ENCODE assay signal across 13 cellular contexts in the genomic region with DNA sequence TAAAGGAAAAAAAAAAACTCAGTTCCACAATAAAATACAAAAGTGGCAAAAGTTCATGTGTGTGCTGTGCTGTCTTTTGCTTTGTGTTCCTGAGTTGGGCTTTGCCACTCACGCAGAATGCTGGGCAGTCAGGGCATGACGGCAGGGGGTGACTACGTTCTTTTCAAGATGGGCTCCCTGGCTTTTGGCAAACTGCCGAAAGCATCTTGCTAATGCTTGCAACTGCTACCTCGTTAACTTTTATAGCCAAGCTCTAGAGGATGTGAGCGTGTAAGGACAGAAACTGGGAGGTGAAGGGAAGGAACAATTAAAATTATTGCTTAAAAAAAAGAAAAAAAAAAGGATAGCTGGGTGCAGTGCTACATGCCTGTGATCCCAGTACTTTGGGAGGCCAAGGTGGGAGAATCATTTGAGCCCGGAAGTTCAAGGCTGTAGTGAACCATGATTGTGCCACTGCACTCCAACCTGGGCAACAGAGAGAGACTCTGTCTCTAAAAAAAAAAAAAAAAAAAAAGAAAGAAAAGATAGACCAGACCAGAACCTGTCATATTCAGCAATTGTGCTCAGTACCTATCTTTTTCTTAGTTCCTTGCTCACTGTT.
DNase-seq lines count a peak whose midpoint lies in the region; ATAC-seq and TF ChIP-seq lines count a peak whose summit lies in the region.
"Had no signal": no experiment of that assay in that cellular context is flagged by ENCODE, and none has a peak within 500 bp of the region (broad histone marks: within the 10 kb centered on the region; RNA-seq: fewer than 3 reads in every experiment).

No MANE protein-coding gene starts in this region.

- peaks cover 27% of the 10 kb centered on the region for H3K36me3 ChIP-seq in RWPE2 (ENCODE audit: low read depth)
- peaks cover 0 to 12% of the 10 kb centered on the region in 2 experiments for H3K36me3 ChIP-seq in trophoblast cell (ENCODE audit: control insufficient read depth in 1 of 2, insufficient read depth in 2 of 2, low read length in 2 of 2)

- H3K4me2 ChIP-seq in trophoblast cell (ENCODE audit: low read length) = no peak overlapping the region

- peak; percentile 72 for ATAC-seq in RWPE2 (ENCODE audit: low read depth)
- no peak for ATAC-seq in GM19395 (IDR thresholded peaks at IDR 0.05; ENCODE audit: unreplicated experiment)
- ATAC-seq: natural killer cell had no signal

- H3K27me3 ChIP-seq in RWPE2 (ENCODE audit: insufficient read depth, poor library complexity, severe bottlenecking) = no peaks in the 10 kb centered on the region
- no peaks in the 10 kb centered on the region for H3K27me3 ChIP-seq in trophoblast cell (ENCODE audit: insufficient read depth, low read length)

- no peak overlapping the region for H4K8ac ChIP-seq in trophoblast cell (ENCODE audit: low read depth, low read length)

- peak; percentile 38 for TF ChIP-seq CTCF in RWPE2 (IDR thresholded peaks at IDR 0.05; ENCODE audit: poor library complexity, severe bottlenecking)

- no peak overlapping the region for H3K4me3 ChIP-seq in RWPE2 (ENCODE audit: severe bottlenecking)
- H3K4me3 ChIP-seq in trophoblast cell (ENCODE audit: low read depth, low read length) = no peak overlapping the region

- H3K27me3 Mint-ChIP-seq in activated T-helper 1 cell treated with anti-CD3 and anti-CD28 coated beads, Interleukin-12 subunit alpha, Interleukin-12 subunit beta, Interleukin-2, Interleukin-4 antibody, amounts not matched to agents 30 ng/mL and 10 ng/mL and 1 ng/mL, durations not matched to agents 14 hours and 24 hours and 36 hours (ENCODE audit: insufficient read depth) = peaks cover 14% of the 10 kb centered on the region
- H3K27me3 Mint-ChIP-seq: activated naive CD4-positive, alpha-beta T cell treated with anti-CD3 and anti-CD28 coated beads, Interleukin-2, amount 50 U/mL, for 24 hours; CD4-positive, CD25-positive, alpha-beta regulatory T cell had no signal

- H2AK5ac ChIP-seq in trophoblast cell (ENCODE audit: low read length) = no peak overlapping the region

- H2AFZ ChIP-seq in trophoblast cell (ENCODE audit: insufficient read depth, low read length, poor library complexity) = no peak overlapping the region

- H2BK5ac ChIP-seq in trophoblast cell (ENCODE audit: low read depth, low read length, poor library complexity) = no peak overlapping the region

- no peaks in the 10 kb centered on the region for H3K9me3 Mint-ChIP-seq in activated T-helper 1 cell treated with anti-CD3 and anti-CD28 coated beads, Interleukin-12 subunit alpha, Interleukin-12 subunit beta, Interleukin-2, Interleukin-4 antibody, amounts not matched to agents 30 ng/mL and 10 ng/mL and 1 ng/mL, durations not matched to agents 14 hours and 24 hours and 36 hours
- H3K9me3 Mint-ChIP-seq: activated naive CD4-positive, alpha-beta T cell treated with anti-CD3 and anti-CD28 coated beads, Interleukin-2, amount 50 U/mL, for 24 hours; CD4-positive, CD25-positive, alpha-beta regulatory T cell; natural killer cell had no signal

- no peak overlapping the region for H3K23ac ChIP-seq in trophoblast cell (ENCODE audit: low read length)

- no peak overlapping the region for H4K12ac ChIP-seq in trophoblast cell (ENCODE audit: low read depth, low read length)

- H3K9ac ChIP-seq in trophoblast cell (ENCODE audit: low read length) = no peak overlapping the region

- peak overlapping the region; percentile 88 for H3K27ac ChIP-seq in RWPE2 (ENCODE audit: poor library complexity, severe bottlenecking)
- H3K27ac ChIP-seq in trophoblast cell (ENCODE audit: low read depth, low read length) = no peak overlapping the region

- no CpG with 5 or more reads among the region's 7 CpGs for WGBS in trophoblast cell (ENCODE audit: extremely low coverage, insufficient coverage, insufficient read length)

- no peak overlapping the region for H4K91ac ChIP-seq in trophoblast cell (ENCODE audit: low read depth, low read length)

- H3K18ac ChIP-seq in trophoblast cell (ENCODE audit: low read length) = no peak overlapping the region

- H3K4me1 ChIP-seq in RWPE2 (ENCODE audit: insufficient read depth, poor library complexity, severe bottlenecking) (peaks cover 31% of the 10 kb centered on the region), trophoblast cell (ENCODE audit: control insufficient read depth in 1 of 2, insufficient read depth in 2 of 2, low read length in 2 of 2) (peaks cover 0 to 2% of the 10 kb centered on the region in 2 experiments)

- no peaks in the 10 kb centered on the region for H3K4me1 Mint-ChIP-seq in activated T-helper 1 cell treated with anti-CD3 and anti-CD28 coated beads, Interleukin-12 subunit alpha, Interleukin-12 subunit beta, Interleukin-2, Interleukin-4 antibody, amounts not matched to agents 30 ng/mL and 10 ng/mL and 1 ng/mL, durations not matched to agents 14 hours and 24 hours and 36 hours (ENCODE audit: low read depth)
- H3K4me1 Mint-ChIP-seq: natural killer cell had no signal

- H3K4me3 Mint-ChIP-seq in activated T-helper 1 cell treated with anti-CD3 and anti-CD28 coated beads, Interleukin-12 subunit alpha, Interleukin-12 subunit beta, Interleukin-2, Interleukin-4 antibody, amounts not matched to agents 30 ng/mL and 10 ng/mL and 1 ng/mL, durations not matched to agents 14 hours and 24 hours and 36 hours = no peak overlapping the region
- H3K4me3 Mint-ChIP-seq: activated naive CD4-positive, alpha-beta T cell treated with anti-CD3 and anti-CD28 coated beads, Interleukin-2, amount 50 U/mL, for 24 hours; CD4-positive, CD25-positive, alpha-beta regulatory T cell; natural killer cell had no signal

- DNase-seq in DMS 273 treated with DMSO at 0.1 percent for 48 hours (lab: John Stamatoyannopoulos, UW) (peak; percentile 64), M059J (ENCODE audit: low read depth) (peak; percentile 94), RWPE2 (ENCODE audit: low spot score) (peak; percentile 86), left kidney (ENCODE audit: low read depth, low spot score) (peak; percentile 73), trophoblast cell (no peak), AML-193 (lab: John Stamatoyannopoulos, UW) (no peak)
- DNase-seq in activated T-helper 1 cell treated with anti-CD3 and anti-CD28 coated beads, Interleukin-12 subunit alpha, Interleukin-12 subunit beta, Interleukin-2, Interleukin-4 antibody, amounts not matched to agents 30 ng/mL and 10 ng/mL and 1 ng/mL, durations not matched to agents 14 hours and 24 hours and 36 hours (ENCODE audit: low spot score) = no peak
- DNase-seq: CD4-positive, CD25-positive, alpha-beta regulatory T cell; KBM-7; natural killer cell; stimulated activated CD4-positive, alpha-beta T cell treated with anti-CD3 and anti-CD28 coated beads, Interleukin-4, amount 100 ng/mL, for 1 hour had no signal

- H3K14ac ChIP-seq in trophoblast cell (ENCODE audit: low read length) = no peak overlapping the region

- peaks cover 2% of the 10 kb centered on the region for H3K79me1 ChIP-seq in trophoblast cell (ENCODE audit: low read length)

- no peak overlapping the region for H2BK12ac ChIP-seq in trophoblast cell (ENCODE audit: low read length)

- H3K27ac Mint-ChIP-seq in activated T-helper 1 cell treated with anti-CD3 and anti-CD28 coated beads, Interleukin-12 subunit alpha, Interleukin-12 subunit beta, Interleukin-2, Interleukin-4 antibody, amounts not matched to agents 30 ng/mL and 10 ng/mL and 1 ng/mL, durations not matched to agents 14 hours and 24 hours and 36 hours = no peak overlapping the region
- H3K27ac Mint-ChIP-seq: activated naive CD4-positive, alpha-beta T cell treated with anti-CD3 and anti-CD28 coated beads, Interleukin-2, amount 50 U/mL, for 24 hours; natural killer cell had no signal

- no peaks in the 10 kb centered on the region for H3K9me3 ChIP-seq in RWPE2 (ENCODE audit: severe bottlenecking)
- no peaks in the 10 kb centered on the region for H3K9me3 ChIP-seq in trophoblast cell (ENCODE audit: insufficient read depth, low read depth, low read length)

- peaks cover 5% of the 10 kb centered on the region for H3K36me3 Mint-ChIP-seq in activated T-helper 1 cell treated with anti-CD3 and anti-CD28 coated beads, Interleukin-12 subunit alpha, Interleukin-12 subunit beta, Interleukin-2, Interleukin-4 antibody, amounts not matched to agents 30 ng/mL and 10 ng/mL and 1 ng/mL, durations not matched to agents 14 hours and 24 hours and 36 hours (ENCODE audit: low read depth)
- H3K36me3 Mint-ChIP-seq: natural killer cell had no signal

- H2BK120ac ChIP-seq in trophoblast cell (ENCODE audit: insufficient read depth, low read length, poor library complexity) = no peak overlapping the region

- no peaks in the 10 kb centered on the region for H3K79me2 ChIP-seq in trophoblast cell (ENCODE audit: control insufficient read depth, insufficient read depth, low read length, poor library complexity)

- H3K4ac ChIP-seq in trophoblast cell (ENCODE audit: low read depth, low read length) = no peak overlapping the region

- intact Hi-C loops in activated T-helper 1 cell treated with anti-CD3 and anti-CD28 coated beads, Interleukin-12 subunit alpha, Interleukin-12 subunit beta, Interleukin-2, Interleukin-4 antibody, amounts not matched to agents 30 ng/mL and 10 ng/mL and 1 ng/mL, durations not matched to agents 14 hours and 24 hours and 36 hours (cut with micrococcal nuclease) = no loop called here

Comparison
In these comparisons a context has a peak if more than half of its experiments do, and no peak if none do; other contexts are left out.
1. DNase-seq: peak in DMS 273 treated with DMSO at 0.1 percent for 48 hours (single experiment), M059J (single experiment), RWPE2 (single experiment) and left kidney (single experiment); none in activated T-helper 1 cell treated with anti-CD3 and anti-CD28 coated beads, Interleukin-12 subunit alpha, Interleukin-12 subunit beta, Interleukin-2, Interleukin-4 antibody, amounts not matched to agents 30 ng/mL and 10 ng/mL and 1 ng/mL, durations not matched to agents 14 hours and 24 hours and 36 hours (single experiment), trophoblast cell (0 of 2) and AML-193 (0 of 2).